22 cellular contexts compared by ENCODE assay signal in genomic region chr2:118130385-118130784, GRCh38.
"Had no signal": no experiment of that assay in that cellular context is flagged by ENCODE, and none has a peak within 500 bp of the region (broad histone marks: within the 10 kb centered on the region; RNA-seq: fewer than 3 reads in every experiment).

No MANE protein-coding gene starts in this region.

- H3K27ac Mint-ChIP-seq: activated naive CD4-positive, alpha-beta T cell treated with anti-CD3 and anti-CD28 coated beads, Interleukin-2, amount 50 U/mL, for 72 hours; effector memory CD8-positive, alpha-beta T cell; nephron had no signal

- H3K27me3 ChIP-seq: adrenal gland, gastrocnemius medialis, thyroid gland, uterus had no signal

- H3K36me3 ChIP-seq: adrenal gland, gastrocnemius medialis, spleen, thyroid gland, uterus had no signal

- H3K9ac ChIP-seq: parathyroid adenoma had no signal

- H3K36me3 Mint-ChIP-seq: activated naive CD4-positive, alpha-beta T cell treated with anti-CD3 and anti-CD28 coated beads, Interleukin-2, amount 50 U/mL, for 72 hours had no signal

- FAIRE-seq: astrocyte, bronchial epithelial cell, keratinocyte had no signal

- H2AFZ ChIP-seq: parathyroid adenoma had no signal

- H3K4me1 Mint-ChIP-seq: nephron had no signal

- H3K27ac ChIP-seq: adrenal gland, gastrocnemius medialis, parathyroid adenoma, spleen, thyroid gland, uterus had no signal

- H3K4me1 ChIP-seq: adrenal gland, gastrocnemius medialis, parathyroid adenoma, spleen, thyroid gland, uterus had no signal

- H3K9me3 Mint-ChIP-seq: activated naive CD4-positive, alpha-beta T cell treated with anti-CD3 and anti-CD28 coated beads, Interleukin-2, amount 50 U/mL, for 72 hours; activated T-cell treated with anti-CD3 and anti-CD28 coated beads, Interleukin-2, amount 50 U/mL, for 4 hours; effector memory CD8-positive, alpha-beta T cell had no signal

- H3K4me3 ChIP-seq: adrenal gland, gastrocnemius medialis, lung, spleen, thyroid gland, uterus had no signal

- ATAC-seq: effector memory CD8-positive, alpha-beta T cell; gastrocnemius medialis; left lobe of liver had no signal

- H3K9me3 ChIP-seq: adrenal gland, gastrocnemius medialis, spleen, thyroid gland, uterus had no signal

- H3K79me2 ChIP-seq: parathyroid adenoma had no signal

- H3K4me3 Mint-ChIP-seq: activated T-cell treated with anti-CD3 and anti-CD28 coated beads, Interleukin-2, amount 50 U/mL, for 4 hours; effector memory CD8-positive, alpha-beta T cell; nephron had no signal

- DNase-seq: activated CD4-positive, CD25-positive, alpha-beta regulatory T cell; activated CD8-positive, alpha-beta memory T cell treated with anti-CD3 and anti-CD28 coated beads, Interleukin-2, amount 50 U/mL, for 4 hours; activated effector memory CD4-positive, alpha-beta T cell treated with anti-CD3 and anti-CD28 coated beads, Interleukin-2, amount 50 U/mL, for 16 hours; activated T-cell treated with anti-CD3 and anti-CD28 coated beads, Interleukin-2, amount 50 U/mL, for 4 hours; adrenal gland; dermis blood vessel endothelial cell; effector memory CD8-positive, alpha-beta T cell; gastrocnemius medialis; head of caudate nucleus; midbrain; spleen; stimulated activated naive CD4-positive, alpha-beta T cell treated with Interleukin-2 at 50 U/mL for 16 hours; thyroid gland; uterus had no signal
